In the genomic region with DNA sequence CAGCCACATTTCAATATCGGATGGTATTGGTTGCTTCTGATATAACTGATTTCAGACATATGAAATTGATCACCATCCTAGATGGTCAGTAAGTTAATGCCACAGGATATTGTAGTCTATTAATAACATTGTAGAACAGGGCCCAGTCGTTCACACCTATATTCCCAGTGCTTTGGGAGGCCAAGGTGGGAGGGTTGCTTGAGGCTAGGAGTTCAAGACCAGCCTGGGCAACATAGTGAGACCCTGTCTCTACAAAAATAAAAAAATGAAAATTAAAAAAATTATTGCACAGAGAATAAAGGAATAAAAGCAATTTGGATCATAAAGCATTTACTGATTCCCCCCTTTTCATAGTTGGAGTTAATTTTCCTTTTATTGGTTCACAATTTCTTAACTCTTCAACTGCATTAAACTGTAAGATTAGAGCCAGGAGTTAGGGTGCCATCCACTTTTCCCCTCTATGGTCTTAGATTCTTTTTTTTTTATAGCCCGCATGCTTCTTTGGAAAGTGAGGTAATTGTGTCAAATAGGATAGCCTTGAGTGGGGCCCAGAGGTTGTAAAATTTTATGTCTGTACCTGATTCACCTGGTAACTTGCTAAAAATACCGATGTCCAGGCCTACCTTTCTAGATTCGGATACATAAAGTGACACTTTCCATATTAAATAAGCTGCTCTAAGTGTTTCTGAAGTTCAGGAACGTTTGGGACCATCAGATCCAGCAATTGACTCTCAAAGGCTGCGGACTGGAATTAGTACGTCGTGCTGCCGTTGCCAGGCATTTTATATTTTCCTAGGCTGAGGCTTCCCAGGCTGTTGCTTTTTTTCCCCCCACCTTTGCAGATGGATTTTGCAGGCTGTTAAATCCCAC, we compare ENCODE assay signal across 1 cellular context.
TF ChIP-seq lines count a peak whose summit lies in the region.

No MANE protein-coding gene starts in this region.

TF ChIP-seq in endothelial cell of umbilical vein, 7 proteins besides CTCF, POLR2A, EP300 and RAD21:
- TF ChIP-seq MAX (IDR thresholded peaks at IDR 0.05; ENCODE audit: insufficient read depth, insufficient read length) = no peak
- TF ChIP-seq MYC (IDR thresholded peaks at IDR 0.05; ENCODE audit: low read depth, low read length) = no peak
- no peak for TF ChIP-seq GATA2 (IDR thresholded peaks at IDR 0.05; ENCODE audit: insufficient read depth, insufficient read length, low read depth, low read length)
